8 cellular contexts compared by ENCODE assay signal in the genomic region with DNA sequence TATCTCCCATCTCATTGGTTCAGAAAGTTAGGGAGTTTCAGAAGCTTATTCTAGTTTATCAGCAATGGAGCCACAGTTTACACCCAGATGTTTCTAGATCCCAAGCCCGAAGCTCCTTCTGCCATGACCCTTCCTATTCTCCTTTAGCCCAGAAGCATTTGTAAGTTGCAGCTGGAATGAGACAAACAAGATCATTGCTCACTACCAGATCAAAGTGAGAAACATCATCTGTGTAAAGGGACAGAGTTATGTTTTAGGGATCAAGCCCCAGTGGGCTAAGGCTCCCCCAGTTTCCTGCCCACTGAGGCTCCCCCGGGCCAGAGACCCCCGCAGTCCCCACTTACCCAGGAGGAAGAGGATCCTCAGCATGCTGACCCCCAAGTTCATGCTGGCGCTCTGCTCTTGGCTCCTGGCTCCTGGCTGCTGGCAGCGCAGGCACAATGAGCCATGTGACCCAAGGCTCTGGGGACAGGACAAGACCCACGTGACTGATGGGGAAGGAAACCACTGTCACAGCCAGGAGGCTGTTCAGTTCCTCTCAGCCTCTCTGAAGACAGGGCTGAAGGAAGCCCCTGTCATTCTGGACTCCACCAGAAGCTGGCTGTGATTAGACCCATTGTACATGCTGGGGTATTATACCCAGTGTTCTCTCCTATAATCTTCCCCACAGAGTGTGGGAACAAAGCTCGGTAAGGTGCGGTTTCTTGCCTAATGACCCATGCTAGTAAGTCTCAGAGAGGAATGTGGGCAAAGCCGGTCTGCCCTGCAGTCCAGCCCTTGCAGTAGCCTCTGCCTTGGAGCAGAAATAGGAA. TPM values are rescaled to one million over a fixed set of nuclear protein-coding genes. Genes with fewer than 3 reads are reported as not detected.
A peak's percentile ranks its signal among the peaks of the same experiment; 100 is the strongest.
DNase-seq lines count a peak whose midpoint lies in the region; ATAC-seq and TF ChIP-seq lines count a peak whose summit lies in the region.

A gene with protein sequence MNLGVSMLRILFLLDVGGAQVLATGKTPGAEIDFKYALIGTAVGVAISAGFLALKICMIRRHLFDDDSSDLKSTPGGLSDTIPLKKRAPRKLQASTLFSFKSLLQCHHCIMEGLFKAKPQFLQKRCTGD (minus strand): TSS at position 442 of the 812 bp plus-strand sequence. CDS start 55 bp downstream, at position 387.

- H3K79me2 ChIP-seq in hepatocyte, result no peaks in the 10 kb centered on the region

- no peaks in the 10 kb centered on the region for H3K9me2 ChIP-seq in hepatocyte (replicated peaks; ENCODE audit: insufficient read depth)

- WGBS in hepatocyte (ENCODE audit: low lambda C conversion rate, missing lambda C conversion rate), result 81% methylated on average over 9 of the region's 9 CpGs

- peaks cover 66 to 73% (median 67%) of the 10 kb centered on the region in 3 donors for H3K4me1 Mint-ChIP-seq in IgD-negative memory B cell
- peaks cover 16% of the 10 kb centered on the region for H3K4me1 Mint-ChIP-seq in activated T-helper 17 cell treated with anti-CD3 and anti-CD28 coated beads, Interleukin-2, amount 50 U/mL, for 72 hours

- no peak within 1 kb of the TSS for H2AFZ ChIP-seq in hepatocyte

- peak within 1 kb of the TSS; percentile 82 for H3K27ac ChIP-seq in substantia nigra (ENCODE audit: low read depth, low read length, poor library complexity, severe bottlenecking)
- H3K27ac ChIP-seq in hepatocyte, result no peak within 1 kb of the TSS

- no peaks in the 10 kb centered on the region for H4K20me1 ChIP-seq in hepatocyte (ENCODE audit: insufficient read depth, poor library complexity, severe bottlenecking)

- H3K27me3 Mint-ChIP-seq in IgD-negative memory B cell, result no peaks in the 10 kb centered on the region
- H3K27me3 Mint-ChIP-seq in activated T-helper 17 cell treated with anti-CD3 and anti-CD28 coated beads, Interleukin-2, amount 50 U/mL, for 72 hours, result no peaks in the 10 kb centered on the region

- H3K4me2 ChIP-seq in hepatocyte, result no peak within 1 kb of the TSS

- no peaks in the 10 kb centered on the region for H3K36me3 ChIP-seq in hepatocyte (replicated peaks; ENCODE audit: insufficient read depth, low read depth)

- no peaks in the 10 kb centered on the region for H3K4me1 ChIP-seq in hepatocyte (ENCODE audit: insufficient read depth)

- DNase-seq in GM10266 (ENCODE audit: extremely low spot score) (peak; percentile 49), kidney tubule cell (ENCODE audit: low spot score) (peak; percentile 88), substantia nigra (lab: John Stamatoyannopoulos, UW) (peak; percentile 31 to 94 (median 83)), NCI-H2227 (lab: John Stamatoyannopoulos, UW; ENCODE audit: unreplicated experiment) (no peak), hepatocyte (ENCODE audit: low spot score) (no peak)

- peak; percentile 70 for ATAC-seq in GM21390 (IDR thresholded peaks at IDR 0.05; ENCODE audit: unreplicated experiment)
- peak; percentile 72 for ATAC-seq in activated T-helper 17 cell treated with anti-CD3 and anti-CD28 coated beads, Interleukin-2, amount 50 U/mL, for 72 hours (replicated peaks)

- H3K4me3 Mint-ChIP-seq in IgD-negative memory B cell, result peak within 1 kb of the TSS; percentile 91 to 97 (median 94)
- H3K4me3 Mint-ChIP-seq in activated T-helper 17 cell treated with anti-CD3 and anti-CD28 coated beads, Interleukin-2, amount 50 U/mL, for 72 hours, result peak within 1 kb of the TSS; percentile 82

- H3K9me3 Mint-ChIP-seq in IgD-negative memory B cell, result no peaks in the 10 kb centered on the region
- no peaks in the 10 kb centered on the region for H3K9me3 Mint-ChIP-seq in activated T-helper 17 cell treated with anti-CD3 and anti-CD28 coated beads, Interleukin-2, amount 50 U/mL, for 72 hours

- H3K27me3 ChIP-seq in hepatocyte, result peaks cover 4% of the 10 kb centered on the region

- H3K9me3 ChIP-seq in hepatocyte (ENCODE audit: low read depth), result no peaks in the 10 kb centered on the region

- H3K4me3 ChIP-seq in hepatocyte, result no peak within 1 kb of the TSS

- H3K36me3 Mint-ChIP-seq in IgD-negative memory B cell, result no peaks in the 10 kb centered on the region
- peaks cover 53% of the 10 kb centered on the region for H3K36me3 Mint-ChIP-seq in activated T-helper 17 cell treated with anti-CD3 and anti-CD28 coated beads, Interleukin-2, amount 50 U/mL, for 72 hours (ENCODE audit: low read depth)

- H3K27ac Mint-ChIP-seq in IgD-negative memory B cell, result peak within 1 kb of the TSS; percentile 94 to 99 (median 97)
- peak within 1 kb of the TSS; percentile 87 for H3K27ac Mint-ChIP-seq in activated T-helper 17 cell treated with anti-CD3 and anti-CD28 coated beads, Interleukin-2, amount 50 U/mL, for 72 hours

- TF ChIP-seq CTCF in GM10266 (IDR thresholded peaks at IDR 0.05; ENCODE audit: control insufficient read depth, insufficient read depth, low read depth, missing control alignments) (no peak), hepatocyte (IDR thresholded peaks at IDR 0.05; ENCODE audit: poor library complexity) (no peak)

RNA-seq across cellular contexts. Expression of the gene that starts here (rescaled TPM):
- polyA plus RNA-seq in IgD-negative memory B cell, result 137 TPM
- 100 to 1,000 TPM in 1 of 2 donors, 10 to 100 TPM in 1; 92.2 to 262 TPM for total RNA-seq in activated T-helper 17 cell treated with anti-CD3 and anti-CD28 coated beads, Interleukin-2, amount 50 U/mL, for 72 hours
- total RNA-seq in hepatocyte, result 0.27 and 1.2 TPM in 2 replicates
- polyA plus RNA-seq in hepatocyte, result 1.9 TPM in 1 of 2 replicates, not detected in the other

Comparison
In these comparisons a context has a peak if more than half of its experiments do, and no peak if none do; other contexts are left out.
1. RNA of the gene that starts here (total RNA-seq): 92.2 to 262 TPM in activated T-helper 17 cell treated with anti-CD3 and anti-CD28 coated beads, Interleukin-2, amount 50 U/mL, for 72 hours; 0.27 to 1.2 TPM in hepatocyte; every median in the first group is over 10 times any median in the second.
2. RNA of the gene that starts here (polyA plus RNA-seq): 137 TPM in IgD-negative memory B cell (single experiment); 1.9 TPM in hepatocyte; every median in the first group is over 10 times any median in the second.
3. DNase-seq: peak in GM10266 (single experiment), kidney tubule cell (single experiment) and substantia nigra (49 of 49); none in NCI-H2227 (single experiment) and hepatocyte (single experiment).